Comparison of ENCODE assay signal across 1 cellular context in genomic region chr3:17088017-17088416, GRCh38.
TF ChIP-seq lines count a peak whose summit lies in the region.

No MANE protein-coding gene starts in this region.

TF ChIP-seq in GM23338, 12 proteins besides CTCF, POLR2A, EP300 and RAD21:
- peak; percentile 45; the same call in 1 of the 2 replicates for TF ChIP-seq ZNF462 (CRISPR knock-in tag; IDR thresholded peaks at IDR 0.05)
- TF ChIP-seq REST (IDR thresholded peaks at IDR 0.05; ENCODE audit: unreplicated experiment) = no peak
